ENCODE assay signal across 8 cellular contexts in genomic region chr18:712401-713134, GRCh38. TPM values are rescaled to one million over a fixed set of nuclear protein-coding genes. Genes with fewer than 3 reads are reported as not detected.
DNase-seq lines count a peak whose midpoint lies in the region; ATAC-seq and TF ChIP-seq lines count a peak whose summit lies in the region.

A gene with protein sequence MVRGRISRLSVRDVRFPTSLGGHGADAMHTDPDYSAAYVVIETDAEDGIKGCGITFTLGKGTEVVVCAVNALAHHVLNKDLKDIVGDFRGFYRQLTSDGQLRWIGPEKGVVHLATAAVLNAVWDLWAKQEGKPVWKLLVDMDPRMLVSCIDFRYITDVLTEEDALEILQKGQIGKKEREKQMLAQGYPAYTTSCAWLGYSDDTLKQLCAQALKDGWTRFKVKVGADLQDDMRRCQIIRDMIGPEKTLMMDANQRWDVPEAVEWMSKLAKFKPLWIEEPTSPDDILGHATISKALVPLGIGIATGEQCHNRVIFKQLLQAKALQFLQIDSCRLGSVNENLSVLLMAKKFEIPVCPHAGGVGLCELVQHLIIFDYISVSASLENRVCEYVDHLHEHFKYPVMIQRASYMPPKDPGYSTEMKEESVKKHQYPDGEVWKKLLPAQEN (minus strand): TSS chr18:712630. CDS start chr18:712587, 43 bp downstream.

- no peaks in the 10 kb centered on the region for H3K27me3 Mint-ChIP-seq in activated CD4-positive, alpha-beta memory T cell treated with anti-CD3 and anti-CD28 coated beads for 36 hours

- H3K36me3 Mint-ChIP-seq in activated CD4-positive, alpha-beta memory T cell treated with anti-CD3 and anti-CD28 coated beads for 36 hours, result peaks cover 15% of the 10 kb centered on the region

- CTCF ChIA-PET in A673 (lab: Charles Lee), result interaction anchor here (0.6 to 1.4 kb wide), 2 partner anchors 89 to 127 kb away, joined by 3 to 8 read pairs; no protein-coding TSS in a partner anchor
- CTCF ChIA-PET in activated CD4-positive, alpha-beta memory T cell treated with anti-CD3 and anti-CD28 coated beads for 36 hours (lab: Charles Lee), result interaction anchor here (0.6 to 2.8 kb wide), 19 partner anchors 10 to 129 kb away, joined by 3 to 34 read pairs (median 6); partner anchors contain the start of gene TYMS

- TF ChIP-seq CTCF in A673 (conservative IDR thresholded peaks at IDR 0.05; ENCODE audit: low read depth, low read length) (peak; percentile 69), lower leg skin (IDR thresholded peaks at IDR 0.05) (no peak)

- DNase-seq in A673 (ENCODE audit: low spot score), result peak; percentile 88
- peak; percentile 47 for DNase-seq in NCI-H345 treated with DMSO at 0.1 percent for 48 hours (lab: John Stamatoyannopoulos, UW; ENCODE audit: unreplicated experiment)
- peak; percentile 94 for DNase-seq in activated CD4-positive, alpha-beta memory T cell treated with anti-CD3 and anti-CD28 coated beads for 36 hours
- peak; percentile 83 to 97 for DNase-seq in lower leg skin (ENCODE audit: low spot score in 2 of 2)
- peak; percentile 83 to 87 for DNase-seq in stimulated activated CD4-positive, alpha-beta T cell treated with anti-CD3 and anti-CD28 coated beads, Interleukin-4, amount 100 ng/mL, for 48 hours (ENCODE audit: low read depth in 2 of 2)

- H3K9me3 ChIP-seq in A673 (ENCODE audit: low read depth, low read length, poor library complexity, severe bottlenecking) (peaks cover 4% of the 10 kb centered on the region), duodenal mucosa (ENCODE audit: control insufficient read depth in 1 of 2, low read length in 2 of 2) (no peaks in the 10 kb centered on the region)

- H3K27me3 ChIP-seq in A673 (replicated peaks; ENCODE audit: insufficient read depth, low read depth, low read length, poor library complexity) (no peaks in the 10 kb centered on the region), duodenal mucosa (ENCODE audit: control insufficient read depth in 1 of 2, insufficient read depth in 2 of 2, low read length in 2 of 2) (no peaks in the 10 kb centered on the region)

- no peaks in the 10 kb centered on the region for H3K36me3 ChIP-seq in A673 (ENCODE audit: insufficient read depth, low read length, poor library complexity, severe bottlenecking)
- H3K36me3 ChIP-seq in duodenal mucosa (ENCODE audit: control insufficient read depth in 1 of 2, insufficient read depth in 2 of 2, low read length in 2 of 2), result peaks cover 2 to 3% of the 10 kb centered on the region in 2 donors

- H3K4me1 ChIP-seq in A673 (ENCODE audit: insufficient read depth, low read length, poor library complexity, severe bottlenecking) (peaks cover 4% of the 10 kb centered on the region), duodenal mucosa (ENCODE audit: control insufficient read depth in 1 of 2, insufficient read depth in 2 of 2, low read length in 2 of 2) (peaks cover 10 to 22% of the 10 kb centered on the region in 2 donors)

- peak within 1 kb of the TSS; percentile 88 for H3K27ac Mint-ChIP-seq in activated CD4-positive, alpha-beta memory T cell treated with anti-CD3 and anti-CD28 coated beads for 36 hours

- intact Hi-C loops in A673 (cut with micrococcal nuclease; ENCODE audit: unreplicated experiment), result loop anchor here (1.0 kb wide), 1 partner anchor 127 kb away; no protein-coding TSS in a partner anchor
- intact Hi-C loops in activated CD4-positive, alpha-beta memory T cell treated with anti-CD3 and anti-CD28 coated beads for 36 hours (cut with micrococcal nuclease), result loop anchor here (1.0 to 10.0 kb wide), 7 partner anchors 54 to 445 kb away; partner anchors contain the start of genes CLUL1 and THOC1
- intact Hi-C loops in lower leg skin (cut with DNase I; ENCODE audit: low total_unique reads), result loop anchor here (10.0 kb wide), 1 partner anchor 122 kb away; no protein-coding TSS in a partner anchor

- H3K9ac ChIP-seq in duodenal mucosa (ENCODE audit: low read depth in 1 of 2, low read length in 2 of 2), result peak within 1 kb of the TSS; percentile 67 to 73

- H3K4me3 ChIP-seq in A673 (ENCODE audit: low read depth, low read length, poor library complexity, severe bottlenecking) (peak within 1 kb of the TSS; percentile 61), duodenal mucosa (ENCODE audit: low read depth in 1 of 2, low read length in 2 of 2) (peak within 1 kb of the TSS; percentile 84 to 88), lower leg skin (ENCODE audit: low read depth, poor library complexity, severe bottlenecking) (peak within 1 kb of the TSS; percentile 54)

- peak within 1 kb of the TSS; percentile 82 for H3K4me3 Mint-ChIP-seq in activated CD4-positive, alpha-beta memory T cell treated with anti-CD3 and anti-CD28 coated beads for 36 hours

- 4 to 18% methylated on average over 39 to 76 of the region's 91 CpGs for WGBS in lower leg skin, 2 donors

- no peak for TF ChIP-seq POLR2A in lower leg skin (IDR thresholded peaks at IDR 0.05)

- ATAC-seq in GM18511 (IDR thresholded peaks at IDR 0.05; ENCODE audit: unreplicated experiment) (peak; percentile 80), HG03025 (IDR thresholded peaks at IDR 0.05; ENCODE audit: low FRiP score, unreplicated experiment) (peak; percentile 78)

- H3K9me3 Mint-ChIP-seq in activated CD4-positive, alpha-beta memory T cell treated with anti-CD3 and anti-CD28 coated beads for 36 hours, result no peaks in the 10 kb centered on the region

- H3K27ac ChIP-seq in A673 (ENCODE audit: low read depth, low read length, poor library complexity, severe bottlenecking) (peak within 1 kb of the TSS; percentile 90), duodenal mucosa (ENCODE audit: low read depth, low read length) (peak within 1 kb of the TSS; percentile 60)

- H3K4me1 Mint-ChIP-seq in activated CD4-positive, alpha-beta memory T cell treated with anti-CD3 and anti-CD28 coated beads for 36 hours (ENCODE audit: low read depth), result peaks cover 54% of the 10 kb centered on the region

- BruUV-seq in A673 (replicated peaks; lab: Mats Ljungman, UMichigan), result no TSS peak

- POLR2A ChIA-PET in A673 (lab: Charles Lee; ENCODE audit: low non-redundant PET), result interaction anchor here (0.5 kb wide), 1 partner anchor 54 kb away, joined by 3 read pairs; no protein-coding TSS in a partner anchor
- POLR2A ChIA-PET in activated CD4-positive, alpha-beta memory T cell treated with anti-CD3 and anti-CD28 coated beads for 36 hours (lab: Charles Lee), result interaction anchor here (0.5 to 1.7 kb wide), 13 partner anchors 9 to 1929 kb away, joined by 3 to 8 read pairs (median 3); partner anchors contain the start of gene TYMS

RNA-seq across cellular contexts. Expression of the gene that starts here (rescaled TPM):
- total RNA-seq in A673 (2021) (39.2 and 48.0 TPM in 2 replicates), lower leg skin (10 to 100 TPM; 36.2 to 42.4 (median 38.6) TPM)
- total RNA-seq in activated CD4-positive, alpha-beta memory T cell treated with anti-CD3 and anti-CD28 coated beads for 36 hours, result 10 to 100 TPM; 59.1 to 61.2 TPM

Comparison
In these comparisons a context has a peak if more than half of its experiments do, and no peak if none do; other contexts are left out.
1. Peak in every context shown above with its lines: DNase-seq, ATAC-seq, H3K4me3 ChIP-seq and H3K27ac ChIP-seq.